Comparison of ENCODE assay signal across 8 cellular contexts in genomic region chr13:43880451-43880850, GRCh38. TPM values are rescaled to one million over a fixed set of nuclear protein-coding genes. Genes with fewer than 3 reads are reported as not detected.
DNase-seq lines count a peak whose midpoint lies in the region; ATAC-seq, FAIRE-seq and TF ChIP-seq lines count a peak whose summit lies in the region.

No MANE protein-coding gene starts in this region.

- peaks cover 7% of the 10 kb centered on the region for H3K27me3 Mint-ChIP-seq in dendritic cell treated with granulocyte-macrophage colony-stimulating factor and Interleukin-4, amounts not matched to agents 40 ng/mL and 50 ng/mL, for 4 days
- H3K27me3 Mint-ChIP-seq in natural killer cell (ENCODE audit: low read depth in 2 of 2), result no peaks in the 10 kb centered on the region

- intact Hi-C loops in dendritic cell treated with granulocyte-macrophage colony-stimulating factor and Interleukin-4, amounts not matched to agents 40 ng/mL and 50 ng/mL, for 4 days (cut with micrococcal nuclease), result loop anchor here (10.0 kb wide), 1 partner anchor 694 kb away; the partner anchor contains the start of gene TSC22D1
- intact Hi-C loops in natural killer cell (cut with micrococcal nuclease), result no loop called here

- FAIRE-seq in HTR-8/SVneo (lab: Jason Lieb, UNC), result no peak

- H3K9me3 Mint-ChIP-seq in dendritic cell treated with granulocyte-macrophage colony-stimulating factor and Interleukin-4, amounts not matched to agents 40 ng/mL and 50 ng/mL, for 4 days, result no peaks in the 10 kb centered on the region
- H3K9me3 Mint-ChIP-seq in natural killer cell, result no peaks in the 10 kb centered on the region

- H3K4me1 Mint-ChIP-seq in dendritic cell treated with granulocyte-macrophage colony-stimulating factor and Interleukin-4, amounts not matched to agents 40 ng/mL and 50 ng/mL, for 4 days (ENCODE audit: low read depth), result peaks cover 43% of the 10 kb centered on the region
- H3K4me1 Mint-ChIP-seq in natural killer cell, result peaks cover 16 to 28% of the 10 kb centered on the region in 2 donors

- no peak overlapping the region for H3K27ac ChIP-seq in BLaER1

- peak overlapping the region; percentile 98 for H3K4me3 Mint-ChIP-seq in dendritic cell treated with granulocyte-macrophage colony-stimulating factor and Interleukin-4, amounts not matched to agents 40 ng/mL and 50 ng/mL, for 4 days
- peak overlapping the region; percentile 93 for H3K4me3 Mint-ChIP-seq in natural killer cell

- peaks cover 5% of the 10 kb centered on the region; the same call in 1 of the 2 replicates for H3K36me3 ChIP-seq in BLaER1

- no peak overlapping the region for H3K9ac ChIP-seq in BLaER1

- H3K4me1 ChIP-seq in BLaER1, result peaks cover 22% of the 10 kb centered on the region

- peak overlapping the region; percentile 91 for H3K4me3 ChIP-seq in BLaER1

- no peaks in the 10 kb centered on the region for H4K20me1 ChIP-seq in BLaER1

- TF ChIP-seq CTCF in natural killer cell (IDR thresholded peaks at IDR 0.05), result no peak

- H3K27me3 ChIP-seq in BLaER1, result no peaks in the 10 kb centered on the region

- H3K4me2 ChIP-seq in BLaER1, result peak overlapping the region; percentile 98

- no peaks in the 10 kb centered on the region for H3K9me3 ChIP-seq in BLaER1

- H3K36me3 Mint-ChIP-seq in dendritic cell treated with granulocyte-macrophage colony-stimulating factor and Interleukin-4, amounts not matched to agents 40 ng/mL and 50 ng/mL, for 4 days (ENCODE audit: low read depth), result peaks cover 43% of the 10 kb centered on the region
- no peaks in the 10 kb centered on the region for H3K36me3 Mint-ChIP-seq in natural killer cell

- H3K27ac Mint-ChIP-seq in dendritic cell treated with granulocyte-macrophage colony-stimulating factor and Interleukin-4, amounts not matched to agents 40 ng/mL and 50 ng/mL, for 4 days, result peak overlapping the region; percentile 100
- peak overlapping the region; percentile 83 to 97 for H3K27ac Mint-ChIP-seq in natural killer cell

- no peak for ATAC-seq in natural killer cell
- no peak for ATAC-seq in HG02798 (IDR thresholded peaks at IDR 0.05; ENCODE audit: poor library complexity, unreplicated experiment)
- ATAC-seq in HG02852 (IDR thresholded peaks at IDR 0.05; ENCODE audit: unreplicated experiment), result no peak

- DNase-seq in MV-4-11 (lab: John Stamatoyannopoulos, UW) (peak; percentile 8), natural killer cell (no peak), DMS153 (lab: John Stamatoyannopoulos, UW) (no peak), HTR-8/SVneo (ENCODE audit: insufficient read length, low spot score) (no peak)

RNA-seq across cellular contexts. Expression of gene LACC1, which starts 0.7 kb away (rescaled TPM):
- total RNA-seq in natural killer cell, result 1 to 10 TPM; 1.1 to 4.3 (median 2.8) TPM

RNA-seq across cellular contexts. Expression of gene CCDC122, which starts 0.9 kb away (rescaled TPM):
- total RNA-seq in natural killer cell, result 1 to 10 TPM; 1.2 to 2.1 (median 1.6) TPM
